In the genomic region with DNA sequence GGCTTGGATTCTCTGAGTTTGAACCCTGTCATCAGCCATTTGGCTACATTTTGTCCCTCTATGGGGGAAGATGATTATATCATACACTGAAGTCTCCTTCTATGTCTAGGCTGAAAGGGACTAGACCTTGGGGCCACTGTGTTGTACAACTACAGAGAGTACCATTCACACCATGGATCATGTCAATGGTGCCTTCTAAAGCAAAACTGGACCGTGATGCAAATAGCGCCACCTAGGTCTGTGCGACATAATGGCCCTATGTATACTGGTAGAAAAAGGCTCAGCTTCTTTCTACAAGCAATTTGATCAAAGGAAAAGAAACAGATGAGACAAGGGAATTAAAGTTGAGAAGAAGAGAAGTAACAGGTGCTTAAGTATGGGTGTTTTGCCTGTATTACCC, we compare ENCODE assay signal across 8 cellular contexts.
DNase-seq lines count a peak whose midpoint lies in the region; ATAC-seq and TF ChIP-seq lines count a peak whose summit lies in the region.

No MANE protein-coding gene starts in this region.

- TF ChIP-seq CTCF in 22Rv1 (IDR thresholded peaks at IDR 0.05), result peak; percentile 80
- peak; percentile 54 for TF ChIP-seq CTCF in GM12874 (IDR thresholded peaks at IDR 0.05; ENCODE audit: insufficient read depth, low read depth, low read length)
- TF ChIP-seq CTCF in SU-DHL-6 (IDR thresholded peaks at IDR 0.05; ENCODE audit: insufficient read depth, low read length, poor library complexity, severe bottlenecking), result peak; percentile 29
- peak in 1 of 5 experiments; percentile 30 for TF ChIP-seq CTCF in gastrocnemius medialis (IDR thresholded peaks at IDR 0.05 in 4 of 5, conservative IDR thresholded peaks at IDR 0.05 in 1 of 5)

- no peaks in the 10 kb centered on the region for H3K79me2 ChIP-seq in SU-DHL-6 (ENCODE audit: insufficient read depth, low read length)

- H3K4me1 ChIP-seq in gastrocnemius medialis, result no peaks in the 10 kb centered on the region

- H3K9me3 ChIP-seq in SU-DHL-6 (ENCODE audit: insufficient read depth, low read length) (no peaks in the 10 kb centered on the region), gastrocnemius medialis (no peaks in the 10 kb centered on the region)

- no peak for TF ChIP-seq POLR2A in gastrocnemius medialis (IDR thresholded peaks at IDR 0.05)

- H2AFZ ChIP-seq in SU-DHL-6 (ENCODE audit: low read depth, low read length, severe bottlenecking), result no peak overlapping the region

- in situ Hi-C loops in gastrocnemius medialis (cut with MboI; ENCODE audit: low sequenced_read_pairs in 4 of 4), result no loop called here

- no peaks in the 10 kb centered on the region for H4K20me1 ChIP-seq in SU-DHL-6 (ENCODE audit: low read depth, low read length)

- H3K27ac ChIP-seq in 22Rv1 (no peak overlapping the region), SU-DHL-6 (ENCODE audit: low read depth, low read length) (no peak overlapping the region), gastrocnemius medialis (no peak overlapping the region)

- no peak overlapping the region for H3K9ac ChIP-seq in SU-DHL-6 (ENCODE audit: low read length)

- no peak for ATAC-seq in GM21381 (IDR thresholded peaks at IDR 0.05; ENCODE audit: unreplicated experiment)
- ATAC-seq in HG03280 (IDR thresholded peaks at IDR 0.05; ENCODE audit: unreplicated experiment), result no peak
- ATAC-seq in gastrocnemius medialis, result no peak

- H3F3A ChIP-seq in SU-DHL-6 (ENCODE audit: insufficient read depth), result no peaks in the 10 kb centered on the region

- no peaks in the 10 kb centered on the region for H3K27me3 ChIP-seq in SU-DHL-6 (ENCODE audit: low read length)
- H3K27me3 ChIP-seq in gastrocnemius medialis, result no peaks in the 10 kb centered on the region

- no peak overlapping the region for H3K4me2 ChIP-seq in SU-DHL-6 (ENCODE audit: low read depth, low read length, poor library complexity, severe bottlenecking)

- H3K36me3 ChIP-seq in SU-DHL-6 (ENCODE audit: low read length), result no peaks in the 10 kb centered on the region
- no peaks in the 10 kb centered on the region for H3K36me3 ChIP-seq in gastrocnemius medialis

- no peaks in the 10 kb centered on the region for H3K9me2 ChIP-seq in SU-DHL-6 (replicated peaks; ENCODE audit: insufficient read depth, low read length)

- peak; percentile 1 for DNase-seq in glomerular visceral epithelial cell (ENCODE audit: extremely low spot score)
- DNase-seq in cerebellum (ENCODE audit: low spot score), result no peak
- DNase-seq in gastrocnemius medialis, result no peak

- H3K4me3 ChIP-seq in SU-DHL-6 (ENCODE audit: insufficient read depth, low read length, poor library complexity, severe bottlenecking) (no peak overlapping the region), gastrocnemius medialis (no peak overlapping the region)

- intact Hi-C loops in gastrocnemius medialis (cut with DNase I; ENCODE audit: low total_unique reads), result no loop called here
